14 cellular contexts compared by ENCODE assay signal in genomic region chr7:116538138-116538537, GRCh38. TPM values are rescaled to one million over a fixed set of nuclear protein-coding genes. Genes with fewer than 3 reads are reported as not detected.
"Had no signal": no experiment of that assay in that cellular context is flagged by ENCODE, and none has a peak within 500 bp of the region (broad histone marks: within the 10 kb centered on the region; RNA-seq: fewer than 3 reads in every experiment).

No MANE protein-coding gene starts in this region.

- H3K4me3 Mint-ChIP-seq: stimulated activated memory B cell treated with anti-CD40 and anti-IgM and Interleukin-4, amounts not matched to agents 10 μg/mL and 1 μg/mL and 100 μg/mL, for 72 hours had no signal

- H3K27ac ChIP-seq: brain microvascular endothelial cell, hepatocyte, parathyroid adenoma had no signal

- H3K27ac Mint-ChIP-seq: activated naive CD4-positive, alpha-beta T cell treated with anti-CD3 and anti-CD28 coated beads, Interleukin-2, amount 50 U/mL, for 72 hours; stimulated activated memory B cell treated with anti-CD40 and anti-IgM and Interleukin-4, amounts not matched to agents 10 μg/mL and 1 μg/mL and 100 μg/mL, for 72 hours had no signal

- H3K4me3 ChIP-seq: esophagus squamous epithelium, hepatocyte had no signal

- H3K4me1 Mint-ChIP-seq: stimulated activated memory B cell treated with anti-CD40 and anti-IgM and Interleukin-4, amounts not matched to agents 10 μg/mL and 1 μg/mL and 100 μg/mL, for 72 hours had no signal

- H3K9me3 ChIP-seq: esophagus squamous epithelium had no signal

- H3K27me3 ChIP-seq: brain microvascular endothelial cell, esophagus squamous epithelium, hepatocyte had no signal

- H3K4me1 ChIP-seq: parathyroid adenoma had no signal

- ATAC-seq: stimulated activated memory B cell treated with anti-CD40 and anti-IgM and Interleukin-4, amounts not matched to agents 10 μg/mL and 1 μg/mL and 100 μg/mL, for 72 hours had no signal

- DNase-seq: activated CD4-positive, alpha-beta T cell treated with anti-CD3 and anti-CD28 coated beads, Interleukin-2, amount 50 U/mL, for 4 hours; activated CD4-positive, CD25-positive, alpha-beta regulatory T cell treated with anti-CD3 and anti-CD28 coated beads, Interleukin-2, amount 50 U/mL, for 72 hours; activated effector memory CD4-positive, alpha-beta T cell treated with Interleukin-2 at 50 U/mL for 16 hours; activated T-cell treated with anti-CD3 and anti-CD28 coated beads, Interleukin-2, amount 50 U/mL, for 1 hour; amniotic stem cell; brain microvascular endothelial cell; esophagus squamous epithelium; substantia nigra; trophoblast cell had no signal

RNA-seq across cellular contexts. Expression of gene CAV1, which starts 13.3 kb away (rescaled TPM):
- total RNA-seq: activated naive CD4-positive, alpha-beta T cell treated with anti-CD3 and anti-CD28 coated beads, Interleukin-2, amount 50 U/mL, for 72 hours had no signal
- polyA plus RNA-seq: neural cell had no signal

RNA-seq across cellular contexts. Expression of gene CAV2, which starts 38.6 kb away (rescaled TPM):
- polyA plus RNA-seq: neural cell had no signal
